21 cellular contexts compared by ENCODE assay signal in the genomic region with DNA sequence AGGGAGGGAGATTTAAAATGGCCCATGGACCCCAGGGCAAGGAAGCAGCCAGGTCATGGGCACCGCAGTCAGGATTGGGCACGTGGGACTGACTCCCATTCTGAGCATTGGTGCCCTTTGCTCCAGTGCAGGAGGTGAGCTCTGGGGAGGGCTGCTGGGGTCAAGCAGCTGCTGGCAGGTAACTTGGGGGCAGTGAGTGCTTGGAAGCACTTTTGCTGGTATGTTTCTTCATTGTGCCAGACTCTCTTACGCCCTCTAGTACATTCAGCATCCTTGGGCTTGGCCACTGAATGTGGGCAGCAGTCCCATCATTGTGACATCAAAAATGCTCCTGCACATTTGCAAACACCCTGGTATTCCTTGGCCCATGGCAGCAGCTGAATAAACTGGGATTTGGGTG. TPM values are rescaled to one million over a fixed set of nuclear protein-coding genes. Genes with fewer than 3 reads are reported as not detected.
DNase-seq lines count a peak whose midpoint lies in the region; ATAC-seq and TF ChIP-seq lines count a peak whose summit lies in the region.
"Had no signal": no experiment of that assay in that cellular context is flagged by ENCODE, and none has a peak within 500 bp of the region (broad histone marks: within the 10 kb centered on the region; RNA-seq: fewer than 3 reads in every experiment).

No MANE protein-coding gene starts in this region.

- no peak for TF ChIP-seq POLR2A in right lobe of liver (IDR thresholded peaks at IDR 0.05)

- H3K27ac Mint-ChIP-seq in activated T-cell treated with anti-CD3 and anti-CD28 coated beads, Interleukin-2, amount 50 U/mL, for 72 hours: peak overlapping the region; percentile 69
- H3K27ac Mint-ChIP-seq in activated T-helper 1 cell treated with anti-CD3 and anti-CD28 coated beads, Interleukin-12 subunit alpha, Interleukin-12 subunit beta, Interleukin-2, Interleukin-4 antibody, amounts not matched to agents 30 ng/mL and 10 ng/mL and 1 ng/mL, durations not matched to agents 14 hours and 24 hours and 36 hours: peak overlapping the region; percentile 36
- H3K27ac Mint-ChIP-seq in stimulated activated naive B cell treated with anti-CD40 and anti-IgM and Interleukin-4, amounts not matched to agents 10 μg/mL and 1 μg/mL and 100 μg/mL, for 72 hours: peak overlapping the region; percentile 83
- H3K27ac Mint-ChIP-seq: activated CD4-positive, alpha-beta memory T cell treated with anti-CD3 and anti-CD28 coated beads, Interleukin-2, amount 10 ng/mL, durations not matched to agents 7 days and 5 days had no signal

- H3K4me3 Mint-ChIP-seq in activated T-cell treated with anti-CD3 and anti-CD28 coated beads, Interleukin-2, amount 50 U/mL, for 72 hours: no peak overlapping the region
- H3K4me3 Mint-ChIP-seq in activated T-helper 1 cell treated with anti-CD3 and anti-CD28 coated beads, Interleukin-12 subunit alpha, Interleukin-12 subunit beta, Interleukin-2, Interleukin-4 antibody, amounts not matched to agents 30 ng/mL and 10 ng/mL and 1 ng/mL, durations not matched to agents 14 hours and 24 hours and 36 hours: no peak overlapping the region
- no peak overlapping the region for H3K4me3 Mint-ChIP-seq in stimulated activated naive B cell treated with anti-CD40 and anti-IgM and Interleukin-4, amounts not matched to agents 10 μg/mL and 1 μg/mL and 100 μg/mL, for 72 hours
- H3K4me3 Mint-ChIP-seq: activated CD4-positive, alpha-beta memory T cell treated with anti-CD3 and anti-CD28 coated beads, Interleukin-2, amount 10 ng/mL, durations not matched to agents 7 days and 5 days had no signal

- H3K27ac ChIP-seq in right lobe of liver: no peak overlapping the region
- H3K27ac ChIP-seq: A549; BLaER1 treated with 17β-estradiol and CSF1 and Interleukin-3, amounts not matched to agents 10 nM and 100 nM; left ventricle myocardium inferior; neutrophil; PC-9; right atrium auricular region had no signal

- no peak for ATAC-seq in activated T-cell treated with anti-CD3 and anti-CD28 coated beads, Interleukin-2, amount 50 U/mL, for 72 hours (replicated peaks in 1 of 2)
- peak in 3 of 4 donors; percentile 51 to 60 (median 54) for ATAC-seq in right lobe of liver
- no peak for ATAC-seq in stimulated activated naive B cell treated with anti-CD40 and anti-IgM and Interleukin-4, amounts not matched to agents 10 μg/mL and 1 μg/mL and 100 μg/mL, for 72 hours (replicated peaks)
- ATAC-seq: A549 had no signal

- no peaks in the 10 kb centered on the region for H3K9me3 Mint-ChIP-seq in activated T-cell treated with anti-CD3 and anti-CD28 coated beads, Interleukin-2, amount 50 U/mL, for 72 hours
- H3K9me3 Mint-ChIP-seq in activated T-helper 1 cell treated with anti-CD3 and anti-CD28 coated beads, Interleukin-12 subunit alpha, Interleukin-12 subunit beta, Interleukin-2, Interleukin-4 antibody, amounts not matched to agents 30 ng/mL and 10 ng/mL and 1 ng/mL, durations not matched to agents 14 hours and 24 hours and 36 hours: no peaks in the 10 kb centered on the region
- peaks cover 0 to 1% of the 10 kb centered on the region in 2 donors for H3K9me3 Mint-ChIP-seq in stimulated activated naive B cell treated with anti-CD40 and anti-IgM and Interleukin-4, amounts not matched to agents 10 μg/mL and 1 μg/mL and 100 μg/mL, for 72 hours
- H3K9me3 Mint-ChIP-seq: activated CD4-positive, alpha-beta memory T cell treated with anti-CD3 and anti-CD28 coated beads, Interleukin-2, amount 10 ng/mL, durations not matched to agents 7 days and 5 days had no signal

- no peaks in the 10 kb centered on the region for H3K27me3 Mint-ChIP-seq in activated T-cell treated with anti-CD3 and anti-CD28 coated beads, Interleukin-2, amount 50 U/mL, for 72 hours (ENCODE audit: low read depth)
- no peaks in the 10 kb centered on the region for H3K27me3 Mint-ChIP-seq in activated T-helper 1 cell treated with anti-CD3 and anti-CD28 coated beads, Interleukin-12 subunit alpha, Interleukin-12 subunit beta, Interleukin-2, Interleukin-4 antibody, amounts not matched to agents 30 ng/mL and 10 ng/mL and 1 ng/mL, durations not matched to agents 14 hours and 24 hours and 36 hours (ENCODE audit: insufficient read depth)
- no peaks in the 10 kb centered on the region for H3K27me3 Mint-ChIP-seq in stimulated activated naive B cell treated with anti-CD40 and anti-IgM and Interleukin-4, amounts not matched to agents 10 μg/mL and 1 μg/mL and 100 μg/mL, for 72 hours
- H3K27me3 Mint-ChIP-seq: activated CD4-positive, alpha-beta memory T cell treated with anti-CD3 and anti-CD28 coated beads, Interleukin-2, amount 10 ng/mL, durations not matched to agents 7 days and 5 days had no signal

- H3K9me3 ChIP-seq in right lobe of liver: no peaks in the 10 kb centered on the region
- H3K9me3 ChIP-seq: A549; BLaER1 treated with 17β-estradiol and CSF1 and Interleukin-3, amounts not matched to agents 10 nM and 100 nM; left ventricle myocardium inferior; neutrophil; right atrium auricular region had no signal

- H3K4me1 Mint-ChIP-seq in activated T-cell treated with anti-CD3 and anti-CD28 coated beads, Interleukin-2, amount 50 U/mL, for 72 hours (ENCODE audit: low read depth): peaks cover 47% of the 10 kb centered on the region
- H3K4me1 Mint-ChIP-seq in activated T-helper 1 cell treated with anti-CD3 and anti-CD28 coated beads, Interleukin-12 subunit alpha, Interleukin-12 subunit beta, Interleukin-2, Interleukin-4 antibody, amounts not matched to agents 30 ng/mL and 10 ng/mL and 1 ng/mL, durations not matched to agents 14 hours and 24 hours and 36 hours (ENCODE audit: low read depth): peaks cover 51% of the 10 kb centered on the region
- peaks cover 44 to 71% of the 10 kb centered on the region in 2 donors for H3K4me1 Mint-ChIP-seq in stimulated activated naive B cell treated with anti-CD40 and anti-IgM and Interleukin-4, amounts not matched to agents 10 μg/mL and 1 μg/mL and 100 μg/mL, for 72 hours

- intact Hi-C loops in activated T-helper 1 cell treated with anti-CD3 and anti-CD28 coated beads, Interleukin-12 subunit alpha, Interleukin-12 subunit beta, Interleukin-2, Interleukin-4 antibody, amounts not matched to agents 30 ng/mL and 10 ng/mL and 1 ng/mL, durations not matched to agents 14 hours and 24 hours and 36 hours (cut with micrococcal nuclease): no loop called here
- intact Hi-C loops in right lobe of liver (cut with DNase I): no loop called here

- no peak for DNase-seq in activated T-cell treated with anti-CD3 and anti-CD28 coated beads, Interleukin-2, amount 50 U/mL, for 72 hours
- DNase-seq in activated T-cell treated with anti-CD3 and anti-CD28 coated beads, Interleukin-2, amount 50 U/mL, for 48 hours: no peak
- DNase-seq in activated T-helper 1 cell treated with anti-CD3 and anti-CD28 coated beads, Interleukin-12 subunit alpha, Interleukin-12 subunit beta, Interleukin-2, Interleukin-4 antibody, amounts not matched to agents 30 ng/mL and 10 ng/mL and 1 ng/mL, durations not matched to agents 14 hours and 24 hours and 36 hours (ENCODE audit: low spot score): no peak
- peak in 2 of 3 donors; percentile 73 to 76 for DNase-seq in right lobe of liver
- DNase-seq in stimulated activated naive B cell treated with anti-CD40 and anti-IgM and Interleukin-4, amounts not matched to agents 10 μg/mL and 1 μg/mL and 100 μg/mL, for 72 hours: no peak
- no peak for DNase-seq in T-helper 2 cell
- no peak for DNase-seq in C1 segment of cervical spinal cord (lab: John Stamatoyannopoulos, UW)
- DNase-seq in pons (ENCODE audit: low spot score): no peak
- DNase-seq: activated CD4-positive, alpha-beta memory T cell treated with anti-CD3 and anti-CD28 coated beads, Interleukin-2, amount 10 ng/mL, durations not matched to agents 7 days and 5 days; activated naive CD4-positive, alpha-beta T cell treated with anti-CD3 and anti-CD28 coated beads, Interleukin-2, amount 50 U/mL, for 16 hours; DMS 273 treated with DMSO at 0.1 percent for 48 hours; KBM-7; left ventricle myocardium inferior; NCI-H187 treated with DMSO at 0.1 percent for 48 hours; NCI-H226; PC-9; stimulated activated CD8-positive, alpha-beta memory T cell treated with anti-CD3 and anti-CD28 coated beads, Interleukin-4, amount 100 ng/mL, for 48 hours had no signal

- peaks cover 2 to 32% (median 15%) of the 10 kb centered on the region in 4 donors for H3K4me1 ChIP-seq in right lobe of liver

- H3K36me3 Mint-ChIP-seq in activated T-cell treated with anti-CD3 and anti-CD28 coated beads, Interleukin-2, amount 50 U/mL, for 72 hours (ENCODE audit: insufficient read depth in 2 of 2): peaks cover 6 to 10% of the 10 kb centered on the region in 2 donors
- H3K36me3 Mint-ChIP-seq in activated T-helper 1 cell treated with anti-CD3 and anti-CD28 coated beads, Interleukin-12 subunit alpha, Interleukin-12 subunit beta, Interleukin-2, Interleukin-4 antibody, amounts not matched to agents 30 ng/mL and 10 ng/mL and 1 ng/mL, durations not matched to agents 14 hours and 24 hours and 36 hours (ENCODE audit: low read depth): peaks cover 23% of the 10 kb centered on the region
- peaks cover 30 to 40% of the 10 kb centered on the region in 2 donors for H3K36me3 Mint-ChIP-seq in stimulated activated naive B cell treated with anti-CD40 and anti-IgM and Interleukin-4, amounts not matched to agents 10 μg/mL and 1 μg/mL and 100 μg/mL, for 72 hours

- H3K27me3 ChIP-seq in right lobe of liver: no peaks in the 10 kb centered on the region
- H3K27me3 ChIP-seq: BLaER1 treated with 17β-estradiol and CSF1 and Interleukin-3, amounts not matched to agents 10 nM and 100 nM; neutrophil; right atrium auricular region had no signal

- no peaks in the 10 kb centered on the region for H3K36me3 ChIP-seq in right lobe of liver
- H3K36me3 ChIP-seq: right atrium auricular region had no signal

- no peak overlapping the region for H3K4me3 ChIP-seq in right lobe of liver
- H3K4me3 ChIP-seq: A549; BLaER1 treated with 17β-estradiol and CSF1 and Interleukin-3, amounts not matched to agents 10 nM and 100 nM; left ventricle myocardium inferior; PC-9; right atrium auricular region had no signal

- TF ChIP-seq CTCF in right lobe of liver (IDR thresholded peaks at IDR 0.05): peak in 2 of 4 donors; percentile 7 to 27

- 49% methylated on average over 2 of the region's 3 CpGs for WGBS in right lobe of liver (ENCODE audit: insufficient coverage, low coverage, low lambda C conversion rate, missing lambda C conversion rate)

RNA-seq across cellular contexts. Expression of a gene that starts 32.7 kb away (rescaled TPM):
- 100 to 1,000 TPM; 179 to 214 TPM for total RNA-seq in activated T-cell treated with anti-CD3 and anti-CD28 coated beads, Interleukin-2, amount 50 U/mL, for 72 hours
- total RNA-seq in activated T-helper 1 cell treated with anti-CD3 and anti-CD28 coated beads, Interleukin-12 subunit alpha, Interleukin-12 subunit beta, Interleukin-2, Interleukin-4 antibody, amounts not matched to agents 30 ng/mL and 10 ng/mL and 1 ng/mL, durations not matched to agents 14 hours and 24 hours and 36 hours: 103 and 108 TPM in 2 replicates
- 10 to 100 TPM; 53.7 to 82.6 (median 57.3) TPM for total RNA-seq in right lobe of liver

Comparison
In these comparisons a context has a peak if more than half of its experiments do, and no peak if none do; other contexts are left out.
1. ATAC-seq: peak in right lobe of liver (3 of 4); none in activated T-cell treated with anti-CD3 and anti-CD28 coated beads, Interleukin-2, amount 50 U/mL, for 72 hours (0 of 2) and stimulated activated naive B cell treated with anti-CD40 and anti-IgM and Interleukin-4, amounts not matched to agents 10 μg/mL and 1 μg/mL and 100 μg/mL, for 72 hours (0 of 2).
2. DNase-seq: peak in right lobe of liver (2 of 3); none in activated T-cell treated with anti-CD3 and anti-CD28 coated beads, Interleukin-2, amount 50 U/mL, for 72 hours (0 of 2), activated T-cell treated with anti-CD3 and anti-CD28 coated beads, Interleukin-2, amount 50 U/mL, for 48 hours (0 of 2), activated T-helper 1 cell treated with anti-CD3 and anti-CD28 coated beads, Interleukin-12 subunit alpha, Interleukin-12 subunit beta, Interleukin-2, Interleukin-4 antibody, amounts not matched to agents 30 ng/mL and 10 ng/mL and 1 ng/mL, durations not matched to agents 14 hours and 24 hours and 36 hours (single experiment), stimulated activated naive B cell treated with anti-CD40 and anti-IgM and Interleukin-4, amounts not matched to agents 10 μg/mL and 1 μg/mL and 100 μg/mL, for 72 hours (single experiment), T-helper 2 cell (0 of 5), C1 segment of cervical spinal cord (0 of 14) and pons (single experiment).
3. Peak in every context shown above with its lines, with median percentiles within 50 percentile points of each other: H3K27ac Mint-ChIP-seq.